10 cellular contexts compared by ENCODE assay signal in genomic region chr7:117041007-117041406, GRCh38.
A peak's percentile ranks its signal among the peaks of the same experiment; 100 is the strongest.
DNase-seq lines count a peak whose midpoint lies in the region; ATAC-seq lines count a peak whose summit lies in the region.
"Had no signal": no experiment of that assay in that cellular context is flagged by ENCODE, and none has a peak within 500 bp of the region (broad histone marks: within the 10 kb centered on the region; RNA-seq: fewer than 3 reads in every experiment).

No MANE protein-coding gene starts in this region.

- H3K4me3 Mint-ChIP-seq in activated CD8-positive, alpha-beta memory T cell treated with anti-CD3 and anti-CD28 coated beads, Interleukin-2, amount 10 ng/mL, durations not matched to agents 7 days and 5 days, result no peak overlapping the region
- H3K4me3 Mint-ChIP-seq: endodermal cell had no signal

- no peaks in the 10 kb centered on the region for H3K9me3 Mint-ChIP-seq in activated CD8-positive, alpha-beta memory T cell treated with anti-CD3 and anti-CD28 coated beads, Interleukin-2, amount 10 ng/mL, durations not matched to agents 7 days and 5 days (ENCODE audit: low read depth)
- H3K9me3 Mint-ChIP-seq: endodermal cell had no signal

- H3K36me3 Mint-ChIP-seq in activated CD8-positive, alpha-beta memory T cell treated with anti-CD3 and anti-CD28 coated beads, Interleukin-2, amount 10 ng/mL, durations not matched to agents 7 days and 5 days, result no peaks in the 10 kb centered on the region

- H3K4me3 ChIP-seq in skeletal muscle cell (ENCODE audit: low read depth, low read length), result no peak overlapping the region

- ATAC-seq in activated CD8-positive, alpha-beta memory T cell treated with anti-CD3 and anti-CD28 coated beads, Interleukin-2, amount 10 ng/mL, durations not matched to agents 7 days and 5 days, result peak; percentile 75
- peak; percentile 86 for ATAC-seq in GM21717 (IDR thresholded peaks at IDR 0.05; ENCODE audit: unreplicated experiment)
- ATAC-seq in HG03442 (IDR thresholded peaks at IDR 0.05; ENCODE audit: unreplicated experiment), result peak; percentile 90

- CTCF ChIA-PET in activated CD8-positive, alpha-beta memory T cell treated with anti-CD3 and anti-CD28 coated beads, Interleukin-2, amount 10 ng/mL, durations not matched to agents 7 days and 5 days (lab: Charles Lee), result no interaction called here

- peaks cover 4% of the 10 kb centered on the region for H3K27me3 Mint-ChIP-seq in activated CD8-positive, alpha-beta memory T cell treated with anti-CD3 and anti-CD28 coated beads, Interleukin-2, amount 10 ng/mL, durations not matched to agents 7 days and 5 days

- H3K4me1 Mint-ChIP-seq in activated CD8-positive, alpha-beta memory T cell treated with anti-CD3 and anti-CD28 coated beads, Interleukin-2, amount 10 ng/mL, durations not matched to agents 7 days and 5 days, result peaks cover 6% of the 10 kb centered on the region
- H3K4me1 Mint-ChIP-seq: endodermal cell had no signal

- no peak for DNase-seq in activated CD8-positive, alpha-beta memory T cell treated with anti-CD3 and anti-CD28 coated beads, Interleukin-2, amount 10 ng/mL, durations not matched to agents 7 days and 5 days
- DNase-seq in activated CD8-positive, alpha-beta memory T cell treated with anti-CD3 and anti-CD28 coated beads for 24 hours, result no peak
- DNase-seq in skeletal muscle cell (ENCODE audit: low read depth) (peak; percentile 23), activated gamma-delta T cell (lab: John Stamatoyannopoulos, UW) (no peak), NCI-H69 (lab: John Stamatoyannopoulos, UW) (no peak)
- DNase-seq in activated CD4-positive, CD25-positive, alpha-beta regulatory T cell treated with anti-CD3 and anti-CD28 coated beads, Interleukin-2, amount 50 U/mL, for 72 hours, result no peak
- DNase-seq: endodermal cell, NCI-H526 treated with DMSO at 0.1 percent for 48 hours had no signal

- no peak overlapping the region for H3K27ac Mint-ChIP-seq in activated CD8-positive, alpha-beta memory T cell treated with anti-CD3 and anti-CD28 coated beads, Interleukin-2, amount 10 ng/mL, durations not matched to agents 7 days and 5 days
- H3K27ac Mint-ChIP-seq: endodermal cell had no signal
